Comparison of ENCODE assay signal across 8 cellular contexts in the genomic region with DNA sequence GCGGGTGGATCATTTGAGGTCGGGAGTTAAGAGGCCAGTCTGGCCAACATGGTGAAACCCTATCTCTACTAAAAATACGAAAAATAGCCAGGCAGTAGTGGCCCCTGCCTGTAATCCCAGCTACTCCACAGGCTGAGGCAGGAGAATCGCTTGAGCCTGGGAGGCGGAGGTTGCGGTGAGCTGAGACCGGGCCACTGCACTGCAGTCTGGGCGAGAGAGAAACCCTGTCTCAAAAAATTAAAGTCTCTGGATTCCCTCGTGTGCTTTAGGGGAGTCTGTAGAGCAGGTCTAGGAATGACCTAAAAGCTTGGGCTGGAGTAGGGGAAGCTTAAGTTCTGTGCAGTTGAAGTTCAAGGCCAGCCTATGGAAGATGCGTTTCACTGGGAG. TPM values are rescaled to one million over a fixed set of nuclear protein-coding genes. Genes with fewer than 3 reads are reported as not detected.
DNase-seq lines count a peak whose midpoint lies in the region; ATAC-seq and TF ChIP-seq lines count a peak whose summit lies in the region.

No MANE protein-coding gene starts in this region.

- DNase-seq in SK-N-SH (no peak), immature natural killer cell (no peak), DMS79 treated with DMSO at 0.1 percent for 48 hours (lab: John Stamatoyannopoulos, UW) (no peak), NCI-H1694 treated with DMSO at 0.1 percent for 48 hours (lab: John Stamatoyannopoulos, UW) (no peak)
- DNase-seq in activated naive CD8-positive, alpha-beta T cell treated with anti-CD3 and anti-CD28 coated beads for 36 hours = no peak
- DNase-seq in activated CD8-positive, alpha-beta memory T cell treated with anti-CD3 and anti-CD28 coated beads for 24 hours = no peak

- no peak for TF ChIP-seq RAD21 in SK-N-SH (IDR thresholded peaks at IDR 0.05; ENCODE audit: low read length)

- WGBS in SK-N-SH (ENCODE audit: low lambda C conversion rate) = 76% methylated on average over 10 of the region's 10 CpGs

- H3K9me3 ChIP-seq in SK-N-SH (no peaks in the 10 kb centered on the region), subcutaneous abdominal adipose tissue (ENCODE audit: control insufficient read depth in 5 of 5, low read length in 5 of 5) (no peaks in the 10 kb centered on the region)

- H3K9ac ChIP-seq in SK-N-SH = peak overlapping the region; percentile 92
- peak overlapping the region; percentile 63 to 84 (median 74) for H3K9ac ChIP-seq in subcutaneous abdominal adipose tissue (ENCODE audit: low read length in 5 of 5)

- peak overlapping the region; percentile 76 to 93 for H3K4me3 ChIP-seq in SK-N-SH (ENCODE audit: low read depth in 2 of 2, low read length in 1 of 2)
- peak overlapping the region; percentile 70 to 91 (median 76) for H3K4me3 ChIP-seq in subcutaneous abdominal adipose tissue (ENCODE audit: low read depth in 1 of 5, low read length in 5 of 5)

- peaks cover 28% of the 10 kb centered on the region for H3K4me1 Mint-ChIP-seq in activated naive CD8-positive, alpha-beta T cell treated with anti-CD3 and anti-CD28 coated beads for 36 hours
- peaks cover 21 to 31% of the 10 kb centered on the region in 2 donors for H3K4me1 Mint-ChIP-seq in immature natural killer cell

- peaks cover 20% of the 10 kb centered on the region for H4K20me1 ChIP-seq in SK-N-SH (ENCODE audit: insufficient read depth)

- no peak for TF ChIP-seq CTCF in SK-N-SH (IDR thresholded peaks at IDR 0.05)

- peak overlapping the region; percentile 89 for H3K4me3 Mint-ChIP-seq in activated naive CD8-positive, alpha-beta T cell treated with anti-CD3 and anti-CD28 coated beads for 36 hours
- H3K4me3 Mint-ChIP-seq in immature natural killer cell = peak overlapping the region; percentile 94 to 100 (median 98)

- peak overlapping the region; percentile 95 for H2AFZ ChIP-seq in SK-N-SH (ENCODE audit: low read depth)

- no peaks in the 10 kb centered on the region for H3K9me2 ChIP-seq in SK-N-SH

- H3K27me3 ChIP-seq in SK-N-SH (ENCODE audit: insufficient read depth) (no peaks in the 10 kb centered on the region), subcutaneous abdominal adipose tissue (ENCODE audit: control insufficient read depth in 5 of 5, insufficient read depth in 4 of 5, low read length in 5 of 5) (no peaks in the 10 kb centered on the region)

- no peak for TF ChIP-seq EP300 in SK-N-SH (IDR thresholded peaks at IDR 0.05; ENCODE audit: borderline replicate concordance in 1 of 2, low read depth in 1 of 2, low read length in 1 of 2)

- H3K27ac ChIP-seq in SK-N-SH (ENCODE audit: low read depth in 2 of 2, low read length in 1 of 2) (peak overlapping the region; percentile 80 to 91), subcutaneous abdominal adipose tissue (ENCODE audit: low read depth, low read length) (peak overlapping the region; percentile 97)

- H3K79me2 ChIP-seq in SK-N-SH (ENCODE audit: insufficient read depth) = peaks cover 55% of the 10 kb centered on the region

- peak overlapping the region; percentile 93 for H3K4me2 ChIP-seq in SK-N-SH

- CTCF ChIA-PET in SK-N-SH (lab: Yijun Ruan, JAX) = interaction anchor here (0.6 to 3.6 kb wide), 5 partner anchors 13 to 228 kb away, joined by 3 to 19 read pairs (median 3); a partner anchor contains a TSS

- H3K27ac Mint-ChIP-seq in activated naive CD8-positive, alpha-beta T cell treated with anti-CD3 and anti-CD28 coated beads for 36 hours = peak overlapping the region; percentile 84
- peak overlapping the region; percentile 90 to 98 (median 95) for H3K27ac Mint-ChIP-seq in immature natural killer cell

- H3K27me3 Mint-ChIP-seq in activated naive CD8-positive, alpha-beta T cell treated with anti-CD3 and anti-CD28 coated beads for 36 hours = no peaks in the 10 kb centered on the region
- H3K27me3 Mint-ChIP-seq in immature natural killer cell (ENCODE audit: low read depth in 3 of 3) = peaks cover 5 to 9% (median 8%) of the 10 kb centered on the region in 3 donors

- H3K36me3 ChIP-seq in SK-N-SH (replicated peaks in 1 of 2; ENCODE audit: control insufficient read depth in 1 of 2, insufficient read depth in 2 of 2, low read length in 1 of 2) = peaks cover 8 to 20% of the 10 kb centered on the region in 2 experiments
- peaks cover 0 to 4% (median 0%) of the 10 kb centered on the region in 5 donors for H3K36me3 ChIP-seq in subcutaneous abdominal adipose tissue (ENCODE audit: control insufficient read depth in 5 of 5, insufficient read depth in 5 of 5, low read length in 5 of 5)

- no peaks in the 10 kb centered on the region for H3K9me3 Mint-ChIP-seq in activated naive CD8-positive, alpha-beta T cell treated with anti-CD3 and anti-CD28 coated beads for 36 hours
- no peaks in the 10 kb centered on the region for H3K9me3 Mint-ChIP-seq in immature natural killer cell

- H3F3A ChIP-seq in SK-N-SH (replicated peaks; ENCODE audit: insufficient read depth) = peaks cover 32% of the 10 kb centered on the region

- H3K4me1 ChIP-seq in SK-N-SH (ENCODE audit: control insufficient read depth in 1 of 2, insufficient read depth in 2 of 2, low read depth in 1 of 2, low read length in 1 of 2) = peaks cover 7 to 22% of the 10 kb centered on the region in 2 experiments; a peak in 2 of 4 replicates
- peaks cover under 1 to 32% (median 26%) of the 10 kb centered on the region in 5 donors for H3K4me1 ChIP-seq in subcutaneous abdominal adipose tissue (ENCODE audit: control insufficient read depth in 5 of 5, insufficient read depth in 5 of 5, low read length in 5 of 5)

- POLR2A ChIA-PET in SK-N-SH (lab: Yijun Ruan, JAX) = interaction anchor here (0.6 to 1.8 kb wide), 6 partner anchors 12 to 95 kb away, joined by 3 to 5 read pairs (median 3); a partner anchor contains a TSS

- no peak for ATAC-seq in SK-N-SH treated with all-trans-retinoic acid at 6 μM for 48 hours

- peaks cover 18% of the 10 kb centered on the region for H3K36me3 Mint-ChIP-seq in activated naive CD8-positive, alpha-beta T cell treated with anti-CD3 and anti-CD28 coated beads for 36 hours
- peaks cover 0 to 7% (median under 1%) of the 10 kb centered on the region in 3 donors for H3K36me3 Mint-ChIP-seq in immature natural killer cell

TF ChIP-seq in SK-N-SH, 30 proteins besides CTCF, POLR2A, EP300 and RAD21 (continues in another document):
- TF ChIP-seq SIN3A (IDR thresholded peaks at IDR 0.05; ENCODE audit: borderline replicate concordance, low read depth, low read length) = no peak
- TF ChIP-seq, protein P1, sequence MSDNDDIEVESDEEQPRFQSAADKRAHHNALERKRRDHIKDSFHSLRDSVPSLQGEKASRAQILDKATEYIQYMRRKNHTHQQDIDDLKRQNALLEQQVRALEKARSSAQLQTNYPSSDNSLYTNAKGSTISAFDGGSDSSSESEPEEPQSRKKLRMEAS (IDR thresholded peaks at IDR 0.05; ENCODE audit: low read depth) = no peak

TF ChIP-seq in SK-N-SH treated with all-trans-retinoic acid at 6 μM for 48 hours, 23 proteins besides CTCF, POLR2A, EP300 and RAD21 (continues in another document):
- TF ChIP-seq TOX (CRISPR knock-in tag; IDR thresholded peaks at IDR 0.05; ENCODE audit: borderline replicate concordance) = no peak
- TF ChIP-seq ZNF8 (CRISPR knock-in tag; IDR thresholded peaks at IDR 0.05) = no peak
- TF ChIP-seq, protein P2, sequence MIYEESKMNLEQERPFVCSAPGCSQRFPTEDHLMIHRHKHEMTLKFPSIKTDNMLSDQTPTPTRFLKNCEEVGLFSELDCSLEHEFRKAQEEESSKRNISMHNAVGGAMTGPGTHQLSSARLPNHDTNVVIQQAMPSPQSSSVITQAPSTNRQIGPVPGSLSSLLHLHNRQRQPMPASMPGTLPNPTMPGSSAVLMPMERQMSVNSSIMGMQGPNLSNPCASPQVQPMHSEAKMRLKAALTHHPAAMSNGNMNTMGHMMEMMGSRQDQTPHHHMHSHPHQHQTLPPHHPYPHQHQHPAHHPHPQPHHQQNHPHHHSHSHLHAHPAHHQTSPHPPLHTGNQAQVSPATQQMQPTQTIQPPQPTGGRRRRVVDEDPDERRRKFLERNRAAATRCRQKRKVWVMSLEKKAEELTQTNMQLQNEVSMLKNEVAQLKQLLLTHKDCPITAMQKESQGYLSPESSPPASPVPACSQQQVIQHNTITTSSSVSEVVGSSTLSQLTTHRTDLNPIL (CRISPR knock-in tag; IDR thresholded peaks at IDR 0.05; ENCODE audit: low read depth) = no peak
- no peak for TF ChIP-seq CSDC2 (CRISPR knock-in tag; IDR thresholded peaks at IDR 0.05)
- no peak for TF ChIP-seq SNAI2 (CRISPR knock-in tag; IDR thresholded peaks at IDR 0.05)
- no peak for TF ChIP-seq PPARA (CRISPR knock-in tag; IDR thresholded peaks at IDR 0.05; ENCODE audit: borderline replicate concordance)
- no peak for TF ChIP-seq ISL1 (CRISPR knock-in tag; IDR thresholded peaks at IDR 0.05)

RNA-seq across cellular contexts. Expression of a gene that starts 0.7 kb away (rescaled TPM):
- polyA plus RNA-seq in SK-N-SH (2012; rRNA removed) (22.6 and 24.0 TPM in 2 replicates), immature natural killer cell (10 to 100 TPM in 1 of 3 donors, 1 to 10 TPM in 2; 5.5 to 11.1 (median 7.5) TPM)
- polyA plus RNA-seq in SK-N-SH (2012; cell fraction: cytosol; rRNA removed) = 19.2 and 19.4 TPM in 2 replicates
- 31.6 and 33.6 TPM in 2 replicates for polyA plus RNA-seq in SK-N-SH (2012; cell fraction: nucleus; rRNA removed)
- 1 to 10 TPM; 5.6 to 6.2 TPM for total RNA-seq in activated naive CD8-positive, alpha-beta T cell treated with anti-CD3 and anti-CD28 coated beads for 36 hours

RNA-seq across cellular contexts. Expression of a gene that starts 13.0 kb away (rescaled TPM):
- 28.9 and 39.5 TPM in 2 replicates for polyA plus RNA-seq in SK-N-SH (2012; rRNA removed)
- 37.0 and 39.2 TPM in 2 replicates for polyA plus RNA-seq in SK-N-SH (2012; cell fraction: cytosol; rRNA removed)
- polyA plus RNA-seq in SK-N-SH (2012; cell fraction: nucleus; rRNA removed) = 8.5 and 11.7 TPM in 2 replicates
- total RNA-seq in activated naive CD8-positive, alpha-beta T cell treated with anti-CD3 and anti-CD28 coated beads for 36 hours = 10 to 100 TPM; 51.4 to 65.7 TPM
- 10 to 100 TPM; 27.2 to 49.0 (median 37.6) TPM for polyA plus RNA-seq in immature natural killer cell

RNA-seq across cellular contexts. Expression of a gene that starts 13.0 kb away (rescaled TPM):
- polyA plus RNA-seq in SK-N-SH (2012; rRNA removed) (17.0 and 29.9 TPM in 2 replicates), immature natural killer cell (1 to 10 TPM in 1 of 3 donors, under 1 TPM in 2; 0.43 to 1.2 (median 0.46) TPM)
- 18.1 and 29.2 TPM in 2 replicates for polyA plus RNA-seq in SK-N-SH (2012; cell fraction: cytosol; rRNA removed)
- polyA plus RNA-seq in SK-N-SH (2012; cell fraction: nucleus; rRNA removed) = 29.4 and 33.4 TPM in 2 replicates
- 10 to 100 TPM; 80.5 to 86.5 TPM for total RNA-seq in activated naive CD8-positive, alpha-beta T cell treated with anti-CD3 and anti-CD28 coated beads for 36 hours

RNA-seq across cellular contexts. Expression of a gene that starts 33.2 kb away (rescaled TPM):
- not detected in 2 replicates for polyA plus RNA-seq in SK-N-SH (2012; rRNA removed)
- polyA plus RNA-seq in SK-N-SH (2012; cell fraction: cytosol; rRNA removed) = not detected in 2 replicates
- polyA plus RNA-seq in SK-N-SH (2012; cell fraction: nucleus; rRNA removed) = not detected in 2 replicates
- not detected for total RNA-seq in activated naive CD8-positive, alpha-beta T cell treated with anti-CD3 and anti-CD28 coated beads for 36 hours
- not detected for polyA plus RNA-seq in immature natural killer cell

RNA-seq across cellular contexts. Expression of a gene that starts 55.2 kb away (rescaled TPM):
- polyA plus RNA-seq in SK-N-SH (2012; rRNA removed) = not detected in 2 replicates
- polyA plus RNA-seq in SK-N-SH (2012; cell fraction: cytosol; rRNA removed) = not detected in 2 replicates
- 0.04 TPM in 1 of 2 replicates, not detected in the other for polyA plus RNA-seq in SK-N-SH (2012; cell fraction: nucleus; rRNA removed)
- not detected for total RNA-seq in activated naive CD8-positive, alpha-beta T cell treated with anti-CD3 and anti-CD28 coated beads for 36 hours
- 1 to 10 TPM in 1 of 3 donors, under 1 TPM in 2; 0.31 to 1.4 (median 0.71) TPM for polyA plus RNA-seq in immature natural killer cell

Comparison
In these comparisons a context has a peak if more than half of its experiments do, and no peak if none do; other contexts are left out.
1. RNA of a gene that starts 13.0 kb away (polyA plus RNA-seq): 17.0 to 33.4 TPM in SK-N-SH; 0.43 to 1.2 TPM in immature natural killer cell; every median in the first group is over 4 times any median in the second.